In genomic region chr11:114151631-114152030, GRCh38 we compare ENCODE assay signal across 24 cellular contexts.
DNase-seq lines count a peak whose midpoint lies in the region; ATAC-seq and TF ChIP-seq lines count a peak whose summit lies in the region.
"Had no signal": no experiment of that assay in that cellular context is flagged by ENCODE, and none has a peak within 500 bp of the region (broad histone marks: within the 10 kb centered on the region; RNA-seq: fewer than 3 reads in every experiment).

No MANE protein-coding gene starts in this region.

- no peak overlapping the region for H3K4me2 ChIP-seq in neuronal stem cell (ENCODE audit: insufficient read depth, low read length, poor library complexity, severe bottlenecking)
- H3K4me2 ChIP-seq: smooth muscle cell had no signal

- no peak overlapping the region for H2BK12ac ChIP-seq in neuronal stem cell (ENCODE audit: low read length)

- BruUV-seq in Calu3 (replicated peaks; lab: Mats Ljungman, UMichigan), result no TSS peak

- no peak overlapping the region for H3K9ac ChIP-seq in neuronal stem cell (ENCODE audit: low read depth, low read length, poor library complexity)

- no peak for TF ChIP-seq POLR2A in Peyer's patch (IDR thresholded peaks at IDR 0.05)

- CTCF ChIA-PET in Calu3 (lab: Charles Lee), result no interaction called here

- no peak overlapping the region for H2AFZ ChIP-seq in neuronal stem cell (ENCODE audit: low read length)

- H3K4me1 ChIP-seq in Peyer's patch (peaks cover 0 to 54% (median 5%) of the 10 kb centered on the region in 4 donors), neuronal stem cell (ENCODE audit: control insufficient read depth in 2 of 2, insufficient read depth in 1 of 2, low read depth in 1 of 2, low read length in 2 of 2) (peaks cover 11 to 20% of the 10 kb centered on the region in 2 donors), thoracic aorta (ENCODE audit: control insufficient read depth in 1 of 2, low read depth in 2 of 2) (peaks cover 93 to 98% of the 10 kb centered on the region in 2 donors)

- H3K4ac ChIP-seq in neuronal stem cell (ENCODE audit: low read length), result no peak overlapping the region

- H2AK5ac ChIP-seq in neuronal stem cell (ENCODE audit: low read depth, low read length), result no peak overlapping the region

- H3K36me3 Mint-ChIP-seq in activated naive CD4-positive, alpha-beta T cell treated with anti-CD3 and anti-CD28 coated beads, Interleukin-2, amount 50 U/mL, for 72 hours, result no peaks in the 10 kb centered on the region
- no peaks in the 10 kb centered on the region for H3K36me3 Mint-ChIP-seq in Calu3 (ENCODE audit: insufficient read depth, unreplicated experiment)
- H3K36me3 Mint-ChIP-seq: activated CD8-positive, alpha-beta memory T cell treated with anti-CD3 and anti-CD28 coated beads, Interleukin-2, amount 10 ng/mL, durations not matched to agents 7 days and 5 days; activated naive CD8-positive, alpha-beta T cell treated with anti-CD3 and anti-CD28 coated beads for 36 hours; CD4-positive, CD25-positive, alpha-beta regulatory T cell; mesothelial cell of epicardium had no signal

- no peak overlapping the region for H2BK120ac ChIP-seq in neuronal stem cell (ENCODE audit: low read depth, low read length)

- no peak overlapping the region for H2BK15ac ChIP-seq in neuronal stem cell (ENCODE audit: low read length)

- H3K18ac ChIP-seq in neuronal stem cell (ENCODE audit: low read length), result peak overlapping the region; percentile 15

- peaks cover 0 to 13% (median 0%) of the 10 kb centered on the region in 3 donors for H3K36me3 ChIP-seq in Peyer's patch
- peaks cover 7 to 12% of the 10 kb centered on the region in 2 donors for H3K36me3 ChIP-seq in neuronal stem cell (replicated peaks in 1 of 2; ENCODE audit: control insufficient read depth in 2 of 2, insufficient read depth in 2 of 2, low read length in 2 of 2)
- peaks cover 10% of the 10 kb centered on the region for H3K36me3 ChIP-seq in thoracic aorta
- H3K36me3 ChIP-seq: brain microvascular endothelial cell had no signal

- H4K91ac ChIP-seq in neuronal stem cell (ENCODE audit: low read depth, low read length, poor library complexity), result no peak overlapping the region

- H3K27ac ChIP-seq in Peyer's patch (peak overlapping the region in 3 of 4 donors; percentile 6 to 95 (median 14)), cingulate gyrus (ENCODE audit: low read depth, low read length) (peak overlapping the region; percentile 70), neuronal stem cell (replicated peaks; ENCODE audit: low read length) (no peak overlapping the region), thoracic aorta (peak overlapping the region; percentile 96 to 97)
- H3K27ac ChIP-seq: brain microvascular endothelial cell, SK-N-MC had no signal

- H3K27me3 Mint-ChIP-seq in Calu3 (ENCODE audit: unreplicated experiment), result peaks cover 86% of the 10 kb centered on the region
- H3K27me3 Mint-ChIP-seq: activated naive CD8-positive, alpha-beta T cell treated with anti-CD3 and anti-CD28 coated beads for 36 hours; activated T-helper 17 cell treated with anti-CD3 and anti-CD28 coated beads, Interleukin-2, amount 50 U/mL, for 72 hours; CD4-positive, CD25-positive, alpha-beta regulatory T cell had no signal

- TF ChIP-seq CTCF in Peyer's patch (IDR thresholded peaks at IDR 0.05), result no peak
- TF ChIP-seq CTCF in thoracic aorta (IDR thresholded peaks at IDR 0.05), result no peak
- TF ChIP-seq CTCF in Calu3 (IDR thresholded peaks at IDR 0.05; ENCODE audit: unreplicated experiment), result no peak

- no peaks in the 10 kb centered on the region for H3K4me1 Mint-ChIP-seq in Calu3 (ENCODE audit: low read depth, unreplicated experiment)

- H3K27me3 ChIP-seq in Peyer's patch (no peaks in the 10 kb centered on the region), neuronal stem cell (ENCODE audit: control insufficient read depth in 3 of 3, insufficient read depth in 3 of 3, low read depth in 1 of 3, low read length in 3 of 3) (no peaks in the 10 kb centered on the region), thoracic aorta (replicated peaks; ENCODE audit: insufficient read depth) (no peaks in the 10 kb centered on the region)

- H3K23ac ChIP-seq in neuronal stem cell (ENCODE audit: low read depth, low read length, poor library complexity), result no peak overlapping the region

- H3K27ac Mint-ChIP-seq in activated naive CD4-positive, alpha-beta T cell treated with anti-CD3 and anti-CD28 coated beads, Interleukin-2, amount 50 U/mL, for 72 hours, result no peak overlapping the region
- H3K27ac Mint-ChIP-seq in Calu3 (ENCODE audit: unreplicated experiment), result no peak overlapping the region
- H3K27ac Mint-ChIP-seq: activated CD4-positive, alpha-beta T cell treated with anti-CD3 and anti-CD28 coated beads, Interleukin-2, amount 10 ng/mL, durations not matched to agents 24 days and 14 days; activated CD8-positive, alpha-beta memory T cell treated with anti-CD3 and anti-CD28 coated beads, Interleukin-2, amount 10 ng/mL, durations not matched to agents 7 days and 5 days; activated naive CD8-positive, alpha-beta T cell treated with anti-CD3 and anti-CD28 coated beads for 36 hours; CD4-positive, CD25-positive, alpha-beta regulatory T cell; mesothelial cell of epicardium; nephron progenitor cell had no signal

- no peak overlapping the region for H3K14ac ChIP-seq in neuronal stem cell (ENCODE audit: low read length)

- no peak for DNase-seq in Peyer's patch
- DNase-seq in neuronal stem cell (ENCODE audit: low spot score), result no peak
- DNase-seq in thoracic aorta (ENCODE audit: low spot score), result no peak
- no peak for DNase-seq in GM19240 (ENCODE audit: insufficient read length, low spot score)
- DNase-seq in activated naive CD4-positive, alpha-beta T cell treated with anti-CD3 and anti-CD28 coated beads, Interleukin-2, amount 50 U/mL, for 72 hours (ENCODE audit: low spot score in 2 of 2), result no peak
- DNase-seq in Calu3, result no peak
- DNase-seq: activated CD4-positive, alpha-beta T cell treated with anti-CD3 and anti-CD28 coated beads, Interleukin-2, amount 10 ng/mL, durations not matched to agents 24 days and 14 days; activated CD8-positive, alpha-beta memory T cell treated with anti-CD3 and anti-CD28 coated beads, Interleukin-2, amount 10 ng/mL, durations not matched to agents 7 days and 5 days; activated naive CD8-positive, alpha-beta T cell treated with anti-CD3 and anti-CD28 coated beads for 36 hours; brain microvascular endothelial cell; CD4-positive, CD25-positive, alpha-beta regulatory T cell; DMS 273 treated with DMSO at 0.1 percent for 48 hours; IMR-90; NCI-H1436; NCI-H510A treated with DMSO at 0.1 percent for 48 hours; nephron progenitor cell; stimulated activated CD4-positive, alpha-beta T cell treated with anti-CD3 and anti-CD28 coated beads, Interleukin-4, amount 100 ng/mL, for 1 hour; stimulated activated naive CD4-positive, alpha-beta T cell had no signal

- H3K9me3 ChIP-seq in Peyer's patch (no peaks in the 10 kb centered on the region), neuronal stem cell (replicated peaks in 1 of 2; ENCODE audit: control insufficient read depth in 2 of 2, insufficient read depth in 1 of 2, low read depth in 1 of 2, low read length in 2 of 2) (no peaks in the 10 kb centered on the region), thoracic aorta (no peaks in the 10 kb centered on the region)

- intact Hi-C loops in Calu3 (cut with micrococcal nuclease; ENCODE audit: unreplicated experiment), result no loop called here

- peaks cover 7% of the 10 kb centered on the region for H3K79me1 ChIP-seq in neuronal stem cell (ENCODE audit: low read depth, low read length)

- H3K4me3 ChIP-seq in Peyer's patch, result no peak overlapping the region
- H3K4me3 ChIP-seq in neuronal stem cell (ENCODE audit: low read length in 2 of 2), result no peak overlapping the region
- no peak overlapping the region for H3K4me3 ChIP-seq in thoracic aorta
- H3K4me3 ChIP-seq: SK-N-MC, smooth muscle cell had no signal

- H2BK5ac ChIP-seq in neuronal stem cell (ENCODE audit: low read length), result no peak overlapping the region

- ATAC-seq in thoracic aorta (ENCODE audit: insufficient number of reproducible peaks, low FRiP score, low read depth) (no peak), HG03280 (IDR thresholded peaks at IDR 0.05; ENCODE audit: unreplicated experiment) (no peak)
- no peak for ATAC-seq in activated naive CD4-positive, alpha-beta T cell treated with anti-CD3 and anti-CD28 coated beads, Interleukin-2, amount 50 U/mL, for 72 hours
- ATAC-seq: activated CD8-positive, alpha-beta memory T cell treated with anti-CD3 and anti-CD28 coated beads, Interleukin-2, amount 10 ng/mL, durations not matched to agents 7 days and 5 days had no signal

- H4K8ac ChIP-seq in neuronal stem cell (ENCODE audit: low read depth, low read length), result no peak overlapping the region

- H3K9me3 Mint-ChIP-seq in activated naive CD4-positive, alpha-beta T cell treated with anti-CD3 and anti-CD28 coated beads, Interleukin-2, amount 50 U/mL, for 72 hours, result no peaks in the 10 kb centered on the region
- H3K9me3 Mint-ChIP-seq in Calu3 (ENCODE audit: low read depth, unreplicated experiment), result no peaks in the 10 kb centered on the region
- H3K9me3 Mint-ChIP-seq: activated naive CD8-positive, alpha-beta T cell treated with anti-CD3 and anti-CD28 coated beads for 36 hours; activated T-helper 17 cell treated with anti-CD3 and anti-CD28 coated beads, Interleukin-2, amount 50 U/mL, for 72 hours; mesothelial cell of epicardium; nephron progenitor cell had no signal

- no CpG with 5 or more reads among the region's 2 CpGs for WGBS in neuronal stem cell (ENCODE audit: extremely low coverage in 2 of 2, insufficient read length in 2 of 2, insufficient replicate concordance in 1 of 2), 2 donors

- H3K4me3 Mint-ChIP-seq in Calu3 (ENCODE audit: low read depth, unreplicated experiment), result no peak overlapping the region
- H3K4me3 Mint-ChIP-seq: activated CD4-positive, alpha-beta T cell treated with anti-CD3 and anti-CD28 coated beads, Interleukin-2, amount 10 ng/mL, durations not matched to agents 24 days and 14 days; activated CD8-positive, alpha-beta memory T cell treated with anti-CD3 and anti-CD28 coated beads, Interleukin-2, amount 10 ng/mL, durations not matched to agents 7 days and 5 days; activated naive CD8-positive, alpha-beta T cell treated with anti-CD3 and anti-CD28 coated beads for 36 hours; activated T-helper 17 cell treated with anti-CD3 and anti-CD28 coated beads, Interleukin-2, amount 50 U/mL, for 72 hours; CD4-positive, CD25-positive, alpha-beta regulatory T cell; mesothelial cell of epicardium; nephron progenitor cell had no signal
